19 cellular contexts compared by ENCODE assay signal in the genomic region with DNA sequence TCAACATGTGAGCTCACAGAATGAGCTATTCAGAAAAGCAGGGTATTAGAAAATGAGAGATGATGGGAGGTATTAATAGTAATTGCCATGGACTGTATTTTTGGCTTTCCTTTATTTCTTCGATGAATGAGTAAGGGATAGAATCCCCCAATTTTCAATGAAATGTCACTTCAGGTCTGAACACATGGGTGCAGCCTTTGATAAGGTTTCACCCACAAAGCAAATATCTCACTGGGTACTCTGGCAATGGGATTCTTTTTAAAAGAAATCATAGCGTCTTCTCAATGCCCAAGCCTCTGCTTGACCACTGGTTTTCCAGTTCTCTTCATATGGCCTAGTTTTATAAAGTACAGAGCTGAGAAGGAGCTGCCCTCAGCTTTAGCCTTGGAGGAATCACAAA.
"Had no signal": no experiment of that assay in that cellular context is flagged by ENCODE, and none has a peak within 500 bp of the region (broad histone marks: within the 10 kb centered on the region; RNA-seq: fewer than 3 reads in every experiment).

No MANE protein-coding gene starts in this region.

- H3K36me3 ChIP-seq: cardiac muscle cell, left ventricle myocardium inferior, prostate gland, thoracic aorta, vagina had no signal

- H3K9me3 ChIP-seq: left ventricle myocardium inferior, prostate gland, thoracic aorta, vagina had no signal

- H3K27me3 ChIP-seq: cardiac muscle cell, hepatocyte, vagina had no signal

- H3K4me3 ChIP-seq: cardiac muscle cell, hepatocyte, left ventricle myocardium inferior, prostate gland, thoracic aorta, vagina had no signal

- DNase-seq: activated CD4-positive, alpha-beta memory T cell treated with anti-CD3 and anti-CD28 coated beads for 36 hours; activated CD4-positive, alpha-beta T cell treated with anti-CD3 and anti-CD28 coated beads for 48 hours; activated naive CD4-positive, alpha-beta T cell treated with Interleukin-2 at 50 U/mL for 16 hours; activated naive CD8-positive, alpha-beta T cell treated with anti-CD3 and anti-CD28 coated beads, Interleukin-2, amount 10 ng/mL, durations not matched to agents 7 days and 5 days; activated T-cell treated with anti-CD3 and anti-CD28 coated beads, Interleukin-2, amount 50 U/mL, for 48 hours; dermis blood vessel endothelial cell; effector memory CD4-positive, alpha-beta T cell; glutamatergic neuron; kidney glomerular epithelial cell; left ventricle myocardium inferior; mammary epithelial cell; naive thymus-derived CD8-positive, alpha-beta T cell; stimulated activated CD4-positive, alpha-beta T cell treated with anti-CD3 and anti-CD28 coated beads, Interleukin-4, amount 100 ng/mL, for 24 hours; stimulated activated naive CD4-positive, alpha-beta T cell treated with Interleukin-2 at 50 U/mL for 16 hours had no signal

- H3K4me1 ChIP-seq: left ventricle myocardium inferior, prostate gland, vagina had no signal
